In genomic region chr17:46831573-46832305, GRCh38 we compare ENCODE assay signal across 18 cellular contexts. TPM values are rescaled to one million over a fixed set of nuclear protein-coding genes. Genes with fewer than 3 reads are reported as not detected.
A peak's percentile ranks its signal among the peaks of the same experiment; 100 is the strongest.
DNase-seq lines count a peak whose midpoint lies in the region; FAIRE-seq and TF ChIP-seq lines count a peak whose summit lies in the region.
"Had no signal": no experiment of that assay in that cellular context is flagged by ENCODE, and none has a peak within 500 bp of the region (broad histone marks: within the 10 kb centered on the region; RNA-seq: fewer than 3 reads in every experiment).

No MANE protein-coding gene starts in this region.

- no peak overlapping the region for H2AFZ ChIP-seq in neural progenitor cell (replicated peaks)

- DNase-seq in C1 segment of cervical spinal cord (lab: John Stamatoyannopoulos, UW) (peak in 10 of 14 donors; percentile 27 to 82 (median 52)), chondrocyte (ENCODE audit: low spot score) (peak; percentile 61), kidney (peak; percentile 42), neural progenitor cell (ENCODE audit: low spot score) (no peak), posterior vena cava (ENCODE audit: low spot score) (no peak), mesenteric fat pad (ENCODE audit: low spot score) (no peak)
- DNase-seq in activated CD4-positive, CD25-positive, alpha-beta regulatory T cell treated with anti-CD3 and anti-CD28 coated beads, Interleukin-2, amount 50 U/mL, for 72 hours, result no peak
- DNase-seq in activated CD4-positive, alpha-beta T cell treated with anti-CD3 and anti-CD28 coated beads, Interleukin-2, amount 10 ng/mL, durations not matched to agents 24 days and 14 days, result no peak
- DNase-seq: Caco-2, MV-4-11, NCI-H1417 treated with DMSO at 0.1 percent for 48 hours, NCI-H2081 treated with DMSO at 0.1 percent for 48 hours, NCI-H526 treated with DMSO at 0.1 percent for 48 hours, OCI-M1, RPMI8226 had no signal

- no peak for FAIRE-seq in kidney (lab: Jason Lieb, UNC)
- FAIRE-seq: A204.1, HTR-8/SVneo had no signal

- H3K9ac ChIP-seq in kidney (ENCODE audit: low read length in 2 of 2) (no peak overlapping the region), neural progenitor cell (no peak overlapping the region)

- H3K27me3 ChIP-seq in neural progenitor cell, result peaks cover 98% of the 10 kb centered on the region

- H3K4me2 ChIP-seq in neural progenitor cell, result peak overlapping the region; percentile 75

- H3K36me3 Mint-ChIP-seq in chondrocyte (ENCODE audit: low read depth) (no peaks in the 10 kb centered on the region), neural progenitor cell (peaks cover 5% of the 10 kb centered on the region)
- H3K36me3 Mint-ChIP-seq in activated CD4-positive, alpha-beta T cell treated with anti-CD3 and anti-CD28 coated beads, Interleukin-2, amount 10 ng/mL, durations not matched to agents 24 days and 14 days (ENCODE audit: low read depth), result no peaks in the 10 kb centered on the region
- H3K36me3 Mint-ChIP-seq: CD14-positive monocyte had no signal

- H3K4me1 ChIP-seq in kidney (ENCODE audit: control insufficient read depth in 1 of 2, insufficient read depth in 1 of 2, low read depth in 1 of 2, low read length in 2 of 2), result no peaks in the 10 kb centered on the region
- H3K4me1 ChIP-seq in neural progenitor cell, result peaks cover 15% of the 10 kb centered on the region

- H3K36me3 ChIP-seq in kidney (ENCODE audit: control insufficient read depth in 1 of 2, insufficient read depth in 2 of 2, low read length in 2 of 2), result no peaks in the 10 kb centered on the region
- no peaks in the 10 kb centered on the region for H3K36me3 ChIP-seq in neural progenitor cell

- H3K27ac Mint-ChIP-seq in chondrocyte (ENCODE audit: unreplicated experiment), result no peak overlapping the region
- peak overlapping the region; percentile 100 for H3K27ac Mint-ChIP-seq in neural progenitor cell
- no peak overlapping the region for H3K27ac Mint-ChIP-seq in activated CD4-positive, alpha-beta T cell treated with anti-CD3 and anti-CD28 coated beads, Interleukin-2, amount 10 ng/mL, durations not matched to agents 24 days and 14 days

- H3K27me3 Mint-ChIP-seq in chondrocyte (ENCODE audit: low read depth) (peaks cover 3% of the 10 kb centered on the region), neural progenitor cell (ENCODE audit: insufficient read depth, low read depth) (peaks cover 44% of the 10 kb centered on the region)
- H3K27me3 Mint-ChIP-seq in activated CD4-positive, alpha-beta T cell treated with anti-CD3 and anti-CD28 coated beads, Interleukin-2, amount 10 ng/mL, durations not matched to agents 24 days and 14 days, result peaks cover 21% of the 10 kb centered on the region

- no peak overlapping the region for H3K4me3 Mint-ChIP-seq in chondrocyte (ENCODE audit: unreplicated experiment)
- H3K4me3 Mint-ChIP-seq in neural progenitor cell, result peak overlapping the region; percentile 79
- H3K4me3 Mint-ChIP-seq in activated CD4-positive, alpha-beta T cell treated with anti-CD3 and anti-CD28 coated beads, Interleukin-2, amount 10 ng/mL, durations not matched to agents 24 days and 14 days, result no peak overlapping the region
- H3K4me3 Mint-ChIP-seq: CD14-positive monocyte had no signal

- H3K9me3 Mint-ChIP-seq in chondrocyte (ENCODE audit: low read depth), result no peaks in the 10 kb centered on the region
- H3K9me3 Mint-ChIP-seq in neural progenitor cell, result peaks cover 2% of the 10 kb centered on the region
- no peaks in the 10 kb centered on the region for H3K9me3 Mint-ChIP-seq in activated CD4-positive, alpha-beta T cell treated with anti-CD3 and anti-CD28 coated beads, Interleukin-2, amount 10 ng/mL, durations not matched to agents 24 days and 14 days
- H3K9me3 Mint-ChIP-seq: CD14-positive monocyte had no signal

- H3K27ac ChIP-seq in kidney (ENCODE audit: low read depth in 2 of 2, low read length in 2 of 2) (no peak overlapping the region), neural progenitor cell (no peak overlapping the region)

- H3F3A ChIP-seq in neural progenitor cell (ENCODE audit: low read depth), result no peaks in the 10 kb centered on the region

- H4K20me1 ChIP-seq in neural progenitor cell (ENCODE audit: low read depth), result peaks cover 55% of the 10 kb centered on the region

- intact Hi-C loops in kidney (cut with DNase I) (no loop called here), posterior vena cava (cut with DNase I) (no loop called here)
- intact Hi-C loops in activated CD4-positive, alpha-beta T cell treated with anti-CD3 and anti-CD28 coated beads, Interleukin-2, amount 10 ng/mL, durations not matched to agents 24 days and 14 days (cut with micrococcal nuclease), result loop anchor here (10.0 kb wide), 1 partner anchor 67 kb away; no protein-coding TSS in a partner anchor

- no peaks in the 10 kb centered on the region for H3K9me3 ChIP-seq in kidney (ENCODE audit: control insufficient read depth in 1 of 2, low read length in 2 of 2)
- no peaks in the 10 kb centered on the region for H3K9me3 ChIP-seq in neural progenitor cell (ENCODE audit: low read depth)
- H3K9me3 ChIP-seq: Caco-2 had no signal

- H3K4me3 ChIP-seq in kidney (ENCODE audit: low read length in 2 of 2) (no peak overlapping the region), neural progenitor cell (peak overlapping the region; percentile 28)

- no peak for TF ChIP-seq CTCF in chondrocyte (IDR thresholded peaks at IDR 0.05)
- TF ChIP-seq CTCF in kidney (IDR thresholded peaks at IDR 0.05; ENCODE audit: borderline replicate concordance, extremely low read depth, insufficient read depth), result no peak
- TF ChIP-seq CTCF in neural progenitor cell (IDR thresholded peaks at IDR 0.05), result no peak

- H3K79me2 ChIP-seq in neural progenitor cell (ENCODE audit: low read depth), result no peaks in the 10 kb centered on the region

- peaks cover 6% of the 10 kb centered on the region for H3K4me1 Mint-ChIP-seq in chondrocyte (ENCODE audit: low read depth)
- H3K4me1 Mint-ChIP-seq in neural progenitor cell, result peaks cover 73% of the 10 kb centered on the region
- peaks cover 3% of the 10 kb centered on the region for H3K4me1 Mint-ChIP-seq in activated CD4-positive, alpha-beta T cell treated with anti-CD3 and anti-CD28 coated beads, Interleukin-2, amount 10 ng/mL, durations not matched to agents 24 days and 14 days

RNA-seq across cellular contexts. Expression of gene WNT3, which starts 13.2 kb away (rescaled TPM):
- 4.1 to 5.2 TPM (median 4.9 TPM) in 3 replicates for total RNA-seq in chondrocyte
- total RNA-seq in kidney, result 0.38 TPM
- polyA plus RNA-seq in kidney (ENCODE audit: insufficient read depth, low read depth, low replicate concordance), result 1.3 TPM
- total RNA-seq in neural progenitor cell (ENCODE audit: low replicate concordance), result 1.1 and 1.7 TPM in 2 replicates
- total RNA-seq in posterior vena cava, result under 1 TPM; 0.32 to 0.81 TPM
- 1.9 TPM for total RNA-seq in mesenteric fat pad
- total RNA-seq in activated CD4-positive, alpha-beta T cell treated with anti-CD3 and anti-CD28 coated beads, Interleukin-2, amount 10 ng/mL, durations not matched to agents 24 days and 14 days, result 0.05 and 0.07 TPM in 2 replicates
- polyA plus RNA-seq: CD14-positive monocyte had no signal

RNA-seq across cellular contexts. Expression of gene WNT9B, which starts 19.6 kb away (rescaled TPM):
- total RNA-seq in chondrocyte (not detected in 3 replicates), kidney (5.3 TPM), neural progenitor cell (ENCODE audit: low replicate concordance) (0.12 TPM in 1 of 2 replicates, not detected in the other), posterior vena cava (1 to 10 TPM; 1.8 to 7.5 TPM), mesenteric fat pad (0.74 TPM)
- 1.9 TPM for polyA plus RNA-seq in kidney (ENCODE audit: insufficient read depth, low read depth, low replicate concordance)
- not detected in 2 replicates for total RNA-seq in activated CD4-positive, alpha-beta T cell treated with anti-CD3 and anti-CD28 coated beads, Interleukin-2, amount 10 ng/mL, durations not matched to agents 24 days and 14 days
- total RNA-seq: Caco-2 had no signal

Comparison
In these comparisons a context has a peak if more than half of its experiments do, and no peak if none do; other contexts are left out.
1. DNase-seq: peak in C1 segment of cervical spinal cord (10 of 14), chondrocyte (single experiment) and kidney (single experiment); none in neural progenitor cell (single experiment), activated CD4-positive, CD25-positive, alpha-beta regulatory T cell treated with anti-CD3 and anti-CD28 coated beads, Interleukin-2, amount 50 U/mL, for 72 hours (single experiment), posterior vena cava (single experiment), mesenteric fat pad (single experiment) and activated CD4-positive, alpha-beta T cell treated with anti-CD3 and anti-CD28 coated beads, Interleukin-2, amount 10 ng/mL, durations not matched to agents 24 days and 14 days (single experiment).